ENCODE assay signal across 12 cellular contexts in the genomic region with DNA sequence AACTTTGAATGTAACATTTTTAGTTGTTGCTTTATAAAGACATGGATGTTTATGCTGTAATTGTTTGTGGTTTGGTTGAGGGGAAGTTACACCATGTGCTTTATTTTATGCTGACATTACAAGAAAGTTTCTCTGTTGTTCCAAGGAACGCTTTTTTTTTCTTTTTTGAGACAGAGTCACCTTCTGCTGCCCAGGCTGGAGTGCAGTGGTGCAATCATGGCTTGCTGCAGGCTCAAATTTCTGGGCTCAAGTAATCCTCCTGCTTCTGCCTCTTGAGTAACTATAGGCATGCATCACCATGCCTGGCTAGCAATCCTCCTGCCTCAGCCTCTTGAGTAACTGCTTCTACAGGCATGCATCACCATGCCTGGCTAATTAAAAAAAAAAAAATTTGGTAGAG. TPM values are rescaled to one million over a fixed set of nuclear protein-coding genes. Genes with fewer than 3 reads are reported as not detected.
DNase-seq lines count a peak whose midpoint lies in the region; ATAC-seq and TF ChIP-seq lines count a peak whose summit lies in the region.
"Had no signal": no experiment of that assay in that cellular context is flagged by ENCODE, and none has a peak within 500 bp of the region (broad histone marks: within the 10 kb centered on the region; RNA-seq: fewer than 3 reads in every experiment).

No MANE protein-coding gene starts in this region.

- no peaks in the 10 kb centered on the region for H3K36me3 ChIP-seq in SJSA1
- H3K36me3 ChIP-seq in psoas muscle (ENCODE audit: insufficient read depth in 1 of 2, low read depth in 1 of 2) = no peaks in the 10 kb centered on the region
- H3K36me3 ChIP-seq: cardiac muscle cell, vagina had no signal

- H3K4me3 ChIP-seq in SJSA1 = no peak overlapping the region
- no peak overlapping the region for H3K4me3 ChIP-seq in psoas muscle
- H3K4me3 ChIP-seq: cardiac muscle cell, vagina had no signal

- intact Hi-C loops in psoas muscle (cut with DNase I) = no loop called here

- H3K4me1 ChIP-seq in SJSA1 (replicated peaks) (peaks cover 59% of the 10 kb centered on the region), psoas muscle (no peaks in the 10 kb centered on the region)

- H3K9me3 ChIP-seq in SJSA1 (replicated peaks) (no peaks in the 10 kb centered on the region), psoas muscle (no peaks in the 10 kb centered on the region)
- H3K9me3 ChIP-seq: vagina had no signal

- no peak for TF ChIP-seq CTCF in psoas muscle (IDR thresholded peaks at IDR 0.05)

- ATAC-seq in psoas muscle (peak in 3 of 4 donors; percentile 82 to 91 (median 88)), GM18517 (IDR thresholded peaks at IDR 0.05; ENCODE audit: unreplicated experiment) (no peak), GM18519 (IDR thresholded peaks at IDR 0.05; ENCODE audit: low FRiP score, unreplicated experiment) (no peak)

- 20 to 33% (median 26%) methylated on average over 1 of the region's 1 CpG for WGBS in psoas muscle, 3 donors

- H3K27me3 ChIP-seq in SJSA1 (replicated peaks) = no peaks in the 10 kb centered on the region
- H3K27me3 ChIP-seq in psoas muscle (ENCODE audit: insufficient read depth in 3 of 3, low read length in 2 of 3) = no peaks in the 10 kb centered on the region
- H3K27me3 ChIP-seq: cardiac muscle cell, vagina had no signal

- DNase-seq in ELR (ENCODE audit: low read depth) (peak; percentile 74), SJSA1 (ENCODE audit: low read depth in 1 of 2, low spot score in 2 of 2) (peak in 1 of 2 experiments; percentile 50), fibroblast of peridontal ligament (ENCODE audit: extremely low read depth) (peak; percentile 98), psoas muscle (peak; percentile 64 to 78), NCI-H446 (lab: John Stamatoyannopoulos, UW) (no peak)
- DNase-seq in stimulated activated naive CD4-positive, alpha-beta T cell treated with Interleukin-2 at 50 U/mL for 16 hours (lab: John Stamatoyannopoulos, UW) = no peak
- DNase-seq: DND-41, NCI-H524 treated with DMSO at 0.1 percent for 48 hours had no signal

- H3K27ac ChIP-seq in SJSA1 (peak overlapping the region; percentile 64), psoas muscle (no peak overlapping the region)
- H3K27ac ChIP-seq: cardiac muscle cell, vagina had no signal

RNA-seq across cellular contexts. Expression of a gene that starts 21.0 kb away (rescaled TPM):
- 73.6 and 94.4 TPM in 2 replicates for total RNA-seq in SJSA1 (2014; rRNA removed; shearing (Covaris generic))
- 10 to 100 TPM; 36.9 to 72.2 (median 51.6) TPM for total RNA-seq in psoas muscle
- 100 to 1,000 TPM in 1 of 3 donors, 10 to 100 TPM in 2; 43.1 to 122 (median 50.7) TPM for polyA plus RNA-seq in psoas muscle

Comparison
In these comparisons a context has a peak if more than half of its experiments do, and no peak if none do; other contexts are left out.
1. DNase-seq: peak in ELR (single experiment), fibroblast of peridontal ligament (single experiment) and psoas muscle (2 of 2); none in stimulated activated naive CD4-positive, alpha-beta T cell treated with Interleukin-2 at 50 U/mL for 16 hours (single experiment) and NCI-H446 (0 of 2).
2. ATAC-seq: peak in psoas muscle (3 of 4); none in GM18517 (single experiment) and GM18519 (single experiment).